28 cellular contexts compared by ENCODE assay signal in genomic region chr17:44304651-44305050, GRCh38. TPM values are rescaled to one million over a fixed set of nuclear protein-coding genes. Genes with fewer than 3 reads are reported as not detected.
"Had no signal": no experiment of that assay in that cellular context is flagged by ENCODE, and none has a peak within 500 bp of the region (broad histone marks: within the 10 kb centered on the region; RNA-seq: fewer than 3 reads in every experiment).

No MANE protein-coding gene starts in this region.

- H3K4me2 ChIP-seq: hepatocyte had no signal

- H3K79me2 ChIP-seq: hepatocyte had no signal

- H3K27ac Mint-ChIP-seq: activated CD4-positive, alpha-beta T cell treated with anti-CD3 and anti-CD28 coated beads, Interleukin-2, amount 10 ng/mL, durations not matched to agents 7 days and 5 days; activated CD8-positive, alpha-beta T cell treated with anti-CD3 and anti-CD28 coated beads, Interleukin-2, amount 10 ng/mL, durations not matched to agents 7 days and 5 days; activated naive CD4-positive, alpha-beta T cell treated with anti-CD3 and anti-CD28 coated beads, Interleukin-2, amount 50 U/mL, for 72 hours; activated T-helper 17 cell treated with anti-CD3 and anti-CD28 coated beads, Interleukin-2, amount 50 U/mL, for 72 hours; dendritic cell treated with granulocyte-macrophage colony-stimulating factor and Interleukin-4, amounts not matched to agents 40 ng/mL and 50 ng/mL, for 4 days; natural killer cell; progenitor cell of endocrine pancreas had no signal

- DNase-seq: activated CD4-positive, alpha-beta T cell treated with anti-CD3 and anti-CD28 coated beads, Interleukin-2, amount 10 ng/mL, durations not matched to agents 7 days and 5 days; activated CD4-positive, CD25-positive, alpha-beta regulatory T cell treated with anti-CD3 and anti-CD28 coated beads, Interleukin-2, amount 50 U/mL, for 72 hours; activated CD8-positive, alpha-beta T cell treated with anti-CD3 and anti-CD28 coated beads, Interleukin-2, amount 10 ng/mL, durations not matched to agents 7 days and 5 days; aorta; brain microvascular endothelial cell; caudate nucleus; effector CD4-positive, alpha-beta T cell; glutamatergic neuron; left ventricle myocardium inferior; mammary epithelial cell; midbrain; natural killer cell; retina; spleen; stimulated activated CD4-positive, alpha-beta T cell treated with anti-CD3 and anti-CD28 coated beads, Interleukin-4, amount 100 ng/mL, for 1 hour; stimulated activated naive CD4-positive, alpha-beta T cell; testis; trophoblast cell had no signal

- H2AFZ ChIP-seq: hepatocyte had no signal

- ATAC-seq: activated CD8-positive, alpha-beta T cell treated with anti-CD3 and anti-CD28 coated beads, Interleukin-2, amount 10 ng/mL, durations not matched to agents 7 days and 5 days; activated naive CD4-positive, alpha-beta T cell treated with anti-CD3 and anti-CD28 coated beads, Interleukin-2, amount 50 U/mL, for 72 hours; activated T-helper 17 cell treated with anti-CD3 and anti-CD28 coated beads, Interleukin-2, amount 50 U/mL, for 72 hours; natural killer cell had no signal

- H3K9me3 ChIP-seq: left ventricle myocardium inferior, spleen, testis, vagina had no signal

- H3K4me3 Mint-ChIP-seq: activated CD4-positive, alpha-beta T cell treated with anti-CD3 and anti-CD28 coated beads, Interleukin-2, amount 10 ng/mL, durations not matched to agents 7 days and 5 days; activated CD8-positive, alpha-beta T cell treated with anti-CD3 and anti-CD28 coated beads, Interleukin-2, amount 10 ng/mL, durations not matched to agents 7 days and 5 days; activated T-helper 17 cell treated with anti-CD3 and anti-CD28 coated beads, Interleukin-2, amount 50 U/mL, for 72 hours; dendritic cell treated with granulocyte-macrophage colony-stimulating factor and Interleukin-4, amounts not matched to agents 40 ng/mL and 50 ng/mL, for 4 days; natural killer cell had no signal

- H3K27me3 ChIP-seq: testis, vagina had no signal

- H3K36me3 ChIP-seq: brain microvascular endothelial cell, left ventricle myocardium inferior, spleen, vagina had no signal

- H3K9me3 Mint-ChIP-seq: activated CD4-positive, alpha-beta T cell treated with anti-CD3 and anti-CD28 coated beads, Interleukin-2, amount 10 ng/mL, durations not matched to agents 7 days and 5 days; activated naive CD4-positive, alpha-beta T cell treated with anti-CD3 and anti-CD28 coated beads, Interleukin-2, amount 50 U/mL, for 72 hours; activated T-helper 17 cell treated with anti-CD3 and anti-CD28 coated beads, Interleukin-2, amount 50 U/mL, for 72 hours; dendritic cell treated with granulocyte-macrophage colony-stimulating factor and Interleukin-4, amounts not matched to agents 40 ng/mL and 50 ng/mL, for 4 days; natural killer cell had no signal

- H3K4me3 ChIP-seq: hepatocyte, left ventricle myocardium inferior, spleen, testis, vagina had no signal

- H3K36me3 Mint-ChIP-seq: activated naive CD4-positive, alpha-beta T cell treated with anti-CD3 and anti-CD28 coated beads, Interleukin-2, amount 50 U/mL, for 72 hours; natural killer cell had no signal

- H3K27ac ChIP-seq: brain microvascular endothelial cell, hepatocyte, left ventricle myocardium inferior, spleen, testis, vagina, VCaP had no signal

RNA-seq across cellular contexts. Expression of gene RUNDC3A, which starts 3.8 kb away (rescaled TPM):
- total RNA-seq: fibroblast of lung had no signal
- polyA plus RNA-seq: fibroblast of lung had no signal

RNA-seq across cellular contexts. Expression of gene SLC4A1, which starts 36.7 kb away (rescaled TPM):
- total RNA-seq: activated CD4-positive, alpha-beta T cell treated with anti-CD3 and anti-CD28 coated beads, Interleukin-2, amount 10 ng/mL, durations not matched to agents 7 days and 5 days; activated CD8-positive, alpha-beta T cell treated with anti-CD3 and anti-CD28 coated beads, Interleukin-2, amount 10 ng/mL, durations not matched to agents 7 days and 5 days; activated naive CD4-positive, alpha-beta T cell treated with anti-CD3 and anti-CD28 coated beads, Interleukin-2, amount 50 U/mL, for 72 hours; activated T-helper 17 cell treated with anti-CD3 and anti-CD28 coated beads, Interleukin-2, amount 50 U/mL, for 72 hours; epithelial cell of proximal tubule; fibroblast of lung; hepatocyte; left ventricle myocardium inferior; mammary epithelial cell; natural killer cell; osteocyte; progenitor cell of endocrine pancreas; vagina had no signal
- polyA plus RNA-seq: fibroblast of lung, hepatocyte, mammary epithelial cell had no signal
